ENCODE assay signal across 27 cellular contexts in genomic region chr6:46746691-46747090, GRCh38. TPM values are rescaled to one million over a fixed set of nuclear protein-coding genes. Genes with fewer than 3 reads are reported as not detected.
"Had no signal": no experiment of that assay in that cellular context is flagged by ENCODE, and none has a peak within 500 bp of the region (broad histone marks: within the 10 kb centered on the region; RNA-seq: fewer than 3 reads in every experiment).

Gene ANKRD66, plus strand, starts transcription at chr6:46746933. Its CDS starts 5,016 bp downstream, at chr6:46751949.

- H3K36me3 ChIP-seq: esophagus squamous epithelium, heart right ventricle, left lung, lower lobe of right lung, neutrophil, ovary, uterus had no signal

- H3K4me1 ChIP-seq: esophagus squamous epithelium, heart right ventricle, left lung, lower lobe of right lung, uterus had no signal

- H3K4me3 ChIP-seq: esophagus squamous epithelium, heart right ventricle, left lung, lower lobe of right lung, mucosa of descending colon, ovary, uterus had no signal

- H3K9me3 ChIP-seq: esophagus squamous epithelium, heart right ventricle, left lung, lower lobe of right lung, mucosa of descending colon, neutrophil, ovary, uterus had no signal

- H3K27ac ChIP-seq: esophagus squamous epithelium, heart right ventricle, left lung, lower lobe of right lung, neutrophil, ovary, uterus had no signal

- H3K27me3 ChIP-seq: esophagus squamous epithelium, neutrophil, ovary, uterus had no signal

- DNase-seq: activated B cell treated with CpG ODN at 0.5 μM for 24 hours; activated CD4-positive, alpha-beta T cell treated with anti-CD3 and anti-CD28 coated beads, Interleukin-2, amount 50 U/mL, for 48 hours; activated CD8-positive, alpha-beta memory T cell treated with anti-CD3 and anti-CD28 coated beads for 24 hours; activated effector memory CD4-positive, alpha-beta T cell treated with Interleukin-2 at 50 U/mL for 16 hours; activated naive CD4-positive, alpha-beta T cell treated with Interleukin-2 at 50 U/mL for 16 hours; dermis blood vessel endothelial cell; effector CD4-positive, alpha-beta T cell; esophagus squamous epithelium; foreskin melanocyte; heart right ventricle; kidney glomerular epithelial cell; left lung; lower lobe of right lung; mucosa of descending colon; ovary; small intestine; stimulated activated CD4-positive, alpha-beta T cell treated with anti-CD3 and anti-CD28 coated beads, Interleukin-4, amount 100 ng/mL, for 4 hours; stimulated activated CD8-positive, alpha-beta memory T cell treated with anti-CD3 and anti-CD28 coated beads, Interleukin-4, amount 100 ng/mL, for 48 hours; stimulated activated naive CD8-positive, alpha-beta T cell treated with anti-CD3 and anti-CD28 coated beads, Interleukin-15, amount 100 ng/mL, for 72 hours; substantia nigra; uterus had no signal

RNA-seq across cellular contexts. Expression of gene ANKRD66, which starts in this region (rescaled TPM):
- total RNA-seq: activated B cell treated with CpG ODN at 0.5 μM for 24 hours, dermis blood vessel endothelial cell, esophagus squamous epithelium, glomerular endothelial cell, heart right ventricle, mesenteric fat pad, mucosa of descending colon, progenitor cell of endocrine pancreas, renal cortical epithelial cell, sciatic nerve had no signal
